In the genomic region with DNA sequence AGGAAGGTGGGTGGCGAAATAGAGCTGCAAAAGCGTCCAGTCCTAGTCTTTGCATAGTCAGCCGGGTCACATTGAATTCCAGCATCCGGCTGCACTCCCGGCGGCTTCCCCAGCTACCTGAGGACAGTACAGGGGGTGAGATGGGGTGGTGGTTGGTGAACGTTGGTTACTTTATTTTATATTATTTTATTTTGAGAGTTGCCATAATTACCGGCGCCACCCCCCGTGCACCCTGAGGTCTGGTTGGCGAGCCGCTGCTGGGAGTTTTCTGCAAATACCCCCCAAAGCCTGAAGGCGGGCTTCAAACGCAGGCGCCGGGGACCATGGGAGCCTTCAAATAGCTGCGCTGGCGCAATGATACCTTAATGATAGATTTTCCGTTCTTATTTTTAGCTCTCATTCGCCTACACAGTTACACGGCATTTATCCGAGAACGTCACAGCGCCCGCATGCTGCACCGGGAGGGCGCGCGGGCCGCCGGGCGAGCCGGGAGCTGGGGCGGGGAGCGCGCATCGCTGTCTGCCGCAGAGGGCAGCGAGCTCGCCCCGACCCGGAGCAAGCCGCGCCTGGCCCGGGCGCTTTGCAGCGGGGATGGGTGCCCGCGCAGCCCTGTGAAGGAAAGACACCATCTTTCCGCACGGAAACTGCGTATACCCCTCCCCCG, we compare ENCODE assay signal across 9 cellular contexts. TPM values are rescaled to one million over a fixed set of nuclear protein-coding genes. Genes with fewer than 3 reads are reported as not detected.
DNase-seq lines count a peak whose midpoint lies in the region; ATAC-seq and TF ChIP-seq lines count a peak whose summit lies in the region.
"Had no signal": no experiment of that assay in that cellular context is flagged by ENCODE, and none has a peak within 500 bp of the region (broad histone marks: within the 10 kb centered on the region; RNA-seq: fewer than 3 reads in every experiment).

No MANE protein-coding gene starts in this region.

- H3K36me3 ChIP-seq in GM23338 (ENCODE audit: insufficient read depth) (no peaks in the 10 kb centered on the region), NT2/D1 (ENCODE audit: insufficient read depth, insufficient read length, low read length) (no peaks in the 10 kb centered on the region), smooth muscle cell (ENCODE audit: low read depth) (no peaks in the 10 kb centered on the region), colonic mucosa (no peaks in the 10 kb centered on the region)

- intact Hi-C loops in colonic mucosa (cut with DNase I): no loop called here

- H3K27ac ChIP-seq in GM23338 (ENCODE audit: low read depth): no peak overlapping the region
- H3K27ac ChIP-seq in smooth muscle cell (ENCODE audit: low read depth): no peak overlapping the region
- no peak overlapping the region for H3K27ac ChIP-seq in colonic mucosa
- H3K27ac ChIP-seq: epithelial cell of prostate had no signal

- H3K4me1 ChIP-seq in GM23338 (ENCODE audit: insufficient read depth) (no peaks in the 10 kb centered on the region), NT2/D1 (ENCODE audit: insufficient read depth, insufficient read length) (peaks cover 5% of the 10 kb centered on the region), smooth muscle cell (ENCODE audit: low read depth) (peaks cover 15% of the 10 kb centered on the region), colonic mucosa (no peaks in the 10 kb centered on the region)

- peak overlapping the region; percentile 99 for H2AFZ ChIP-seq in GM23338
- no peak overlapping the region for H2AFZ ChIP-seq in smooth muscle cell (ENCODE audit: low read depth)

- TF ChIP-seq CTCF in GM23338 (conservative IDR thresholded peaks at IDR 0.05; ENCODE audit: low read depth in 2 of 2): no peak
- no peak for TF ChIP-seq CTCF in fibroblast of villous mesenchyme (IDR thresholded peaks at IDR 0.05; ENCODE audit: insufficient read depth, low read depth, low read length)
- no peak for TF ChIP-seq CTCF in smooth muscle cell (IDR thresholded peaks at IDR 0.05; ENCODE audit: borderline replicate concordance, insufficient read depth, poor library complexity, severe bottlenecking)
- no peak for TF ChIP-seq CTCF in colonic mucosa (IDR thresholded peaks at IDR 0.05)

- ATAC-seq in GM23338 (peak; percentile 38), esophagus mucosa (no peak), HG03039 (IDR thresholded peaks at IDR 0.05; ENCODE audit: unreplicated experiment) (no peak)
- ATAC-seq: K562 had no signal

- peaks cover 77% of the 10 kb centered on the region for H3K27me3 Mint-ChIP-seq in GM23338 (ENCODE audit: insufficient read depth, low read depth, poor library complexity)

- H3K9me3 Mint-ChIP-seq in GM23338: no peaks in the 10 kb centered on the region; the same call in 2 of the 3 replicates

- peak overlapping the region; percentile 81 for H3K4me3 Mint-ChIP-seq in GM23338

- no peaks in the 10 kb centered on the region for H3K79me2 ChIP-seq in GM23338 (replicated peaks; ENCODE audit: insufficient read depth)
- H3K79me2 ChIP-seq in smooth muscle cell (ENCODE audit: low read depth): no peaks in the 10 kb centered on the region

- no peaks in the 10 kb centered on the region for H3K9me2 ChIP-seq in GM23338 (ENCODE audit: insufficient read depth)

- H3K9ac ChIP-seq in NT2/D1 (ENCODE audit: insufficient read length, low read depth): peak overlapping the region; percentile 39
- H3K9ac ChIP-seq in smooth muscle cell (ENCODE audit: low read depth): no peak overlapping the region
- H3K9ac ChIP-seq in colonic mucosa (ENCODE audit: low read depth in 2 of 2, low read length in 2 of 2): no peak overlapping the region

- peak; percentile 66 for DNase-seq in GM23338 (ENCODE audit: low spot score)
- no peak for DNase-seq in NT2/D1 (ENCODE audit: low read depth, low spot score)
- peak; percentile 7 for DNase-seq in fibroblast of villous mesenchyme (ENCODE audit: low read depth)
- no peak for DNase-seq in smooth muscle cell (lab: John Stamatoyannopoulos, UW; ENCODE audit: unreplicated experiment)
- DNase-seq in colonic mucosa: no peak

- H3K4me3 ChIP-seq in GM23338 (peak overlapping the region; percentile 79), NT2/D1 (ENCODE audit: insufficient read length, low read depth) (peak overlapping the region; percentile 58), fibroblast of villous mesenchyme (ENCODE audit: low read depth, low read length) (no peak overlapping the region), smooth muscle cell (peak overlapping the region; percentile 32), colonic mucosa (no peak overlapping the region)
- H3K4me3 ChIP-seq: K562 had no signal

- H3K4me2 ChIP-seq in GM23338 (peak overlapping the region; percentile 94), smooth muscle cell (peak overlapping the region; percentile 84)

- H3K4me1 Mint-ChIP-seq in GM23338: peaks cover 9% of the 10 kb centered on the region

- H3F3A ChIP-seq in GM23338 (replicated peaks; ENCODE audit: low read depth): no peaks in the 10 kb centered on the region
- no peaks in the 10 kb centered on the region for H3F3A ChIP-seq in smooth muscle cell (ENCODE audit: low read depth)

- H3K9me3 ChIP-seq in NT2/D1 (ENCODE audit: insufficient read depth, low read length) (no peaks in the 10 kb centered on the region), smooth muscle cell (replicated peaks; ENCODE audit: low read depth) (no peaks in the 10 kb centered on the region), colonic mucosa (no peaks in the 10 kb centered on the region)

- H3K36me3 Mint-ChIP-seq in GM23338 (ENCODE audit: low read depth): no peaks in the 10 kb centered on the region

- 3% methylated on average over 40 of the region's 53 CpGs for WGBS in smooth muscle cell (ENCODE audit: low lambda C conversion rate)

- no peak overlapping the region for H3K27ac Mint-ChIP-seq in GM23338

- H4K20me1 ChIP-seq in GM23338 (replicated peaks; ENCODE audit: insufficient read depth) (peaks cover 7% of the 10 kb centered on the region; the same call in 1 of the 2 replicates), smooth muscle cell (ENCODE audit: low read depth) (no peaks in the 10 kb centered on the region)

- H3K27me3 ChIP-seq in GM23338 (ENCODE audit: insufficient read depth) (peaks cover 87% of the 10 kb centered on the region), NT2/D1 (ENCODE audit: insufficient read depth, insufficient read length) (peaks cover 82% of the 10 kb centered on the region), smooth muscle cell (ENCODE audit: low read depth) (peaks cover 96% of the 10 kb centered on the region), colonic mucosa (peaks cover 31% of the 10 kb centered on the region)

TF ChIP-seq in GM23338, 12 proteins besides CTCF, POLR2A, EP300 and RAD21:
- TF ChIP-seq EZH2 (IDR thresholded peaks at IDR 0.05; ENCODE audit: low read depth, unreplicated experiment): peak; percentile 93
- TF ChIP-seq EZH2phosphoT487 (IDR thresholded peaks at IDR 0.05; ENCODE audit: unreplicated experiment): no peak
- no peak for TF ChIP-seq ZNF114 (CRISPR knock-in tag; IDR thresholded peaks at IDR 0.05)

RNA-seq across cellular contexts. Expression of a gene that starts 0.8 kb away (rescaled TPM):
- total RNA-seq in GM23338 (2014; rRNA removed; shearing (Covaris generic)): 0.24 and 0.39 TPM in 2 replicates
- polyA plus RNA-seq in GM23338 (2016; fragmentation: Nextera tagmentation; extraction: Ambion mirVana) (0.03 and 0.05 TPM in 2 replicates), smooth muscle cell (0.17 TPM in 1 of 2 replicates, not detected in the other)
- total RNA-seq in fibroblast of villous mesenchyme (0.43 and 0.64 TPM in 2 replicates), smooth muscle cell (0.22 TPM in 1 of 2 replicates, not detected in the other), esophagus mucosa (0.12 TPM), colonic mucosa (under 1 TPM; 0.15 to 0.56 TPM)

Comparison
In these comparisons a context has a peak if more than half of its experiments do, and no peak if none do; other contexts are left out.
1. DNase-seq: peak in GM23338 (single experiment) and fibroblast of villous mesenchyme (single experiment); none in NT2/D1 (single experiment), smooth muscle cell (single experiment) and colonic mucosa (single experiment).
2. H3K4me3 ChIP-seq: peak in GM23338 (single experiment), NT2/D1 (single experiment) and smooth muscle cell (single experiment); none in fibroblast of villous mesenchyme (single experiment) and colonic mucosa (single experiment).